Comparison of ENCODE assay signal across 25 cellular contexts in genomic region chr7:80369321-80369720, GRCh38.
"Had no signal": no experiment of that assay in that cellular context is flagged by ENCODE, and none has a peak within 500 bp of the region (broad histone marks: within the 10 kb centered on the region; RNA-seq: fewer than 3 reads in every experiment).

No MANE protein-coding gene starts in this region.

- H3K27me3 Mint-ChIP-seq: dendritic cell treated with granulocyte-macrophage colony-stimulating factor and Interleukin-4, amounts not matched to agents 40 ng/mL and 50 ng/mL, for 4 days had no signal

- H3K4me3 ChIP-seq: colonic mucosa, gastrocnemius medialis, lower lobe of right lung, neural progenitor cell, prostate gland, right atrium auricular region, smooth muscle cell, testis, tibial artery had no signal

- H3K27me3 ChIP-seq: colonic mucosa, gastrocnemius medialis, neural progenitor cell, right atrium auricular region, testis, tibial artery had no signal

- H3K9me3 ChIP-seq: colonic mucosa, prostate gland, testis had no signal

- H3K4me1 Mint-ChIP-seq: natural killer cell, neural progenitor cell had no signal

- H3K4me1 ChIP-seq: colonic mucosa, gastrocnemius medialis, lower lobe of right lung, neural progenitor cell, prostate gland, right atrium auricular region, testis had no signal

- DNase-seq: colonic mucosa; effector memory CD4-positive, alpha-beta T cell; foreskin fibroblast; gastrocnemius medialis; head of caudate nucleus; left ventricle myocardium superior; lower lobe of right lung; natural killer cell; stimulated activated CD4-positive, alpha-beta T cell treated with anti-CD3 and anti-CD28 coated beads, Interleukin-12 subunit alpha, Interleukin-12 subunit beta, amount 100 ng/mL, for 4 hours; stimulated activated CD4-positive, alpha-beta T cell treated with anti-CD3 and anti-CD28 coated beads, Interleukin-1b, Interleukin-23, amount 100 ng/mL, for 48 hours; stimulated activated CD4-positive, alpha-beta T cell treated with anti-CD3 and anti-CD28 coated beads, Interleukin-4, amount 100 ng/mL, for 1 hour; stimulated activated CD8-positive, alpha-beta memory T cell treated with anti-CD3 and anti-CD28 coated beads, Interleukin-4, amount 100 ng/mL, for 48 hours; stimulated activated naive CD4-positive, alpha-beta T cell; substantia nigra; testis; tibial artery had no signal

- H3K27ac Mint-ChIP-seq: dendritic cell treated with granulocyte-macrophage colony-stimulating factor and Interleukin-4, amounts not matched to agents 40 ng/mL and 50 ng/mL, for 4 days; natural killer cell; neural progenitor cell; type B pancreatic cell had no signal

- H3K36me3 ChIP-seq: colonic mucosa, gastrocnemius medialis, lower lobe of right lung, neural progenitor cell, prostate gland, right atrium auricular region, tibial artery had no signal

- ATAC-seq: esophagus mucosa, gastrocnemius medialis, left ventricle myocardium superior, lower lobe of right lung, natural killer cell, sciatic nerve had no signal

- H3K9ac ChIP-seq: neural progenitor cell had no signal

- H3K27ac ChIP-seq: colonic mucosa, epithelial cell of prostate, gastrocnemius medialis, lower lobe of right lung, neural progenitor cell, prostate gland, right atrium auricular region, testis, tibial artery had no signal

- H3K9me3 Mint-ChIP-seq: dendritic cell treated with granulocyte-macrophage colony-stimulating factor and Interleukin-4, amounts not matched to agents 40 ng/mL and 50 ng/mL, for 4 days; type B pancreatic cell had no signal

- H3K4me3 Mint-ChIP-seq: dendritic cell treated with granulocyte-macrophage colony-stimulating factor and Interleukin-4, amounts not matched to agents 40 ng/mL and 50 ng/mL, for 4 days; natural killer cell; neural progenitor cell; type B pancreatic cell had no signal

- H3K36me3 Mint-ChIP-seq: natural killer cell, neural progenitor cell, type B pancreatic cell had no signal
